Comparison of ENCODE assay signal across 20 cellular contexts in genomic region chr3:128231596-128231995, GRCh38.
DNase-seq lines count a peak whose midpoint lies in the region; ATAC-seq and TF ChIP-seq lines count a peak whose summit lies in the region.
"Had no signal": no experiment of that assay in that cellular context is flagged by ENCODE, and none has a peak within 500 bp of the region (broad histone marks: within the 10 kb centered on the region; RNA-seq: fewer than 3 reads in every experiment).

No MANE protein-coding gene starts in this region.

- no peaks in the 10 kb centered on the region for H3K36me3 ChIP-seq in cardiac muscle cell
- H3K36me3 ChIP-seq in uterus = no peaks in the 10 kb centered on the region
- H3K36me3 ChIP-seq: Peyer's patch had no signal

- no peaks in the 10 kb centered on the region for H3K27me3 Mint-ChIP-seq in mesothelial cell of epicardium (ENCODE audit: low read depth)

- H3K4me1 Mint-ChIP-seq in mesothelial cell of epicardium = peaks cover 60% of the 10 kb centered on the region

- DNase-seq in cardiac muscle cell (ENCODE audit: low read depth in 1 of 2, low spot score in 1 of 2) (no peak), Right ventricle myocardium superior (no peak), coronary artery (ENCODE audit: low spot score) (peak; percentile 62), mesothelial cell of epicardium (ENCODE audit: low spot score in 2 of 2, unreplicated experiment in 2 of 2) (no peak), uterus (no peak), SHP77 treated with DMSO at 0.1 percent for 48 hours (lab: John Stamatoyannopoulos, UW) (no peak)
- DNase-seq: COR-L47; DMS 273 treated with DMSO at 0.1 percent for 48 hours; DND-41; NCI-H1105 treated with DMSO at 0.1 percent for 48 hours; NCI-H1694 treated with DMSO at 0.1 percent for 48 hours; NCI-H2107; NCI-H510A; NCI-H748 treated with DMSO at 0.1 percent for 48 hours; NK-92 treated with Interleukin-12 subunit alpha and Interleukin-12 subunit beta, amount 100 ng/mL, for 24 hours; Peyer's patch had no signal

- H3K27ac Mint-ChIP-seq in mesothelial cell of epicardium = peak overlapping the region; percentile 96

- intact Hi-C loops in Right ventricle myocardium superior (cut with DNase I) (no loop called here), uterus (cut with DNase I; ENCODE audit: low total_unique reads) (no loop called here)

- TF ChIP-seq POLR2A in uterus (IDR thresholded peaks at IDR 0.05) = no peak

- peak overlapping the region; percentile 11 for H3K27ac ChIP-seq in cardiac muscle cell
- H3K27ac ChIP-seq in coronary artery = peak overlapping the region; percentile 5 to 11
- H3K27ac ChIP-seq in uterus = peak overlapping the region; percentile 8 to 23
- H3K27ac ChIP-seq: 22Rv1, Peyer's patch had no signal

- H3K4me3 ChIP-seq in cardiac muscle cell = no peak overlapping the region
- no peak overlapping the region for H3K4me3 ChIP-seq in coronary artery
- H3K4me3 ChIP-seq in uterus = no peak overlapping the region
- H3K4me3 ChIP-seq: K562, Peyer's patch had no signal

- H3K27me3 ChIP-seq in cardiac muscle cell (no peaks in the 10 kb centered on the region), uterus (no peaks in the 10 kb centered on the region)
- H3K27me3 ChIP-seq: Peyer's patch had no signal

- H3K4me3 Mint-ChIP-seq in mesothelial cell of epicardium = no peak overlapping the region

- TF ChIP-seq CTCF in cardiac muscle cell (IDR thresholded peaks at IDR 0.05; ENCODE audit: low read depth, low read length) (no peak), coronary artery (IDR thresholded peaks at IDR 0.05) (no peak), mesothelial cell of epicardium (IDR thresholded peaks at IDR 0.05; ENCODE audit: unreplicated experiment) (no peak), uterus (IDR thresholded peaks at IDR 0.05) (no peak)

- no peaks in the 10 kb centered on the region for H3K36me3 Mint-ChIP-seq in mesothelial cell of epicardium

- ATAC-seq in Right ventricle myocardium superior (ENCODE audit: poor library complexity) = no peak
- ATAC-seq in GM18498 (IDR thresholded peaks at IDR 0.05; ENCODE audit: unreplicated experiment) = no peak
- no peak for ATAC-seq in HG02885 (IDR thresholded peaks at IDR 0.05; ENCODE audit: poor library complexity, unreplicated experiment)
- ATAC-seq: K562 had no signal

- H3K9me3 ChIP-seq in cardiac muscle cell (ENCODE audit: low read depth) (no peaks in the 10 kb centered on the region), uterus (no peaks in the 10 kb centered on the region)
- H3K9me3 ChIP-seq: Peyer's patch had no signal

- H3K4me1 ChIP-seq in cardiac muscle cell (ENCODE audit: low read depth) (peaks cover 53% of the 10 kb centered on the region), uterus (peaks cover 0 to 3% of the 10 kb centered on the region in 2 donors)
- H3K4me1 ChIP-seq: Peyer's patch had no signal

- no peaks in the 10 kb centered on the region for H3K9me3 Mint-ChIP-seq in mesothelial cell of epicardium
